8 cellular contexts compared by ENCODE assay signal in genomic region chr7:48299580-48300169, GRCh38.
DNase-seq lines count a peak whose midpoint lies in the region; ATAC-seq and TF ChIP-seq lines count a peak whose summit lies in the region.

No MANE protein-coding gene starts in this region.

- H3K9me3 ChIP-seq in OCI-LY7 (ENCODE audit: low read length): no peaks in the 10 kb centered on the region

- intact Hi-C loops in OCI-LY7 (cut with micrococcal nuclease; ENCODE audit: unreplicated experiment): loop anchor here (1.0 kb wide), 1 partner anchor 1553 kb away; no protein-coding TSS in a partner anchor

- in situ Hi-C loops in T47D (cut with HindIII; ENCODE audit: low pct_unique_long_range_greater_than_20kb, low sequenced_read_pairs): no loop called here

- no peaks in the 10 kb centered on the region for H3K36me3 ChIP-seq in OCI-LY7 (ENCODE audit: insufficient read depth, low read length)

- 0 out of 2 replicates have a peak overlapping the region, but pooled peaks have one; percentile 6 for H2AFZ ChIP-seq in OCI-LY7 (ENCODE audit: low read length)

- no peaks in the 10 kb centered on the region for H4K20me1 ChIP-seq in OCI-LY7 (ENCODE audit: insufficient read depth, low read length)

- peak; percentile 90 for TF ChIP-seq CTCF in OCI-LY7 (conservative IDR thresholded peaks at IDR 0.05; ENCODE audit: low read length)

- peaks cover 11% of the 10 kb centered on the region for H3K4me1 ChIP-seq in OCI-LY7 (ENCODE audit: insufficient read depth, low read length, poor library complexity, severe bottlenecking)

- H3K9me2 ChIP-seq in OCI-LY7 (ENCODE audit: insufficient read depth, low read length): no peaks in the 10 kb centered on the region

- no peak overlapping the region for H3K4me3 ChIP-seq in OCI-LY7 (ENCODE audit: low read depth, low read length, poor library complexity, severe bottlenecking)

- BruUV-seq in OCI-LY7 (replicated peaks; lab: Mats Ljungman, UMichigan): no TSS peak

- ATAC-seq in GM21619 (IDR thresholded peaks at IDR 0.05; ENCODE audit: unreplicated experiment): peak; percentile 84

- H3K27ac ChIP-seq in OCI-LY7 (ENCODE audit: low read depth, low read length, poor library complexity, severe bottlenecking): no peak overlapping the region

- POLR2A ChIA-PET in OCI-LY7 (lab: Charles Lee): interaction anchor here (0.6 to 1.8 kb wide), 3 partner anchors 10 to 40 kb away, joined by 3 to 5 read pairs (median 5); no protein-coding TSS in a partner anchor

- no peaks in the 10 kb centered on the region for H3K79me2 ChIP-seq in OCI-LY7 (ENCODE audit: insufficient read depth, low read depth, low read length)

- peak; percentile 16 for DNase-seq in NCI-H2171 treated with DMSO at 0.1 percent for 48 hours (lab: John Stamatoyannopoulos, UW)
- no peak for DNase-seq in NCI-H2171 (lab: John Stamatoyannopoulos, UW)
- peak; percentile 79 for DNase-seq in HT1080 (ENCODE audit: low read depth)
- peak; percentile 62 for DNase-seq in OCI-LY7 (ENCODE audit: low spot score)
- DNase-seq in T47D (ENCODE audit: low read depth in 1 of 2, low spot score in 1 of 2): peak; percentile 69 to 83
- DNase-seq in iris pigment epithelial cell (ENCODE audit: low read depth): peak; percentile 67
- DNase-seq in stimulated activated CD4-positive, alpha-beta T cell treated with anti-CD3 and anti-CD28 coated beads, Interleukin-4, amount 100 ng/mL, for 1 hour: peak; percentile 10

- no peak overlapping the region for H3K4me2 ChIP-seq in OCI-LY7 (ENCODE audit: low read length)

- CTCF ChIA-PET in OCI-LY7 (lab: Charles Lee; ENCODE audit: unreplicated experiment): no interaction called here
